ENCODE assay signal across 13 cellular contexts in genomic region chr5:109844148-109844547, GRCh38.
DNase-seq lines count a peak whose midpoint lies in the region; ATAC-seq, FAIRE-seq and TF ChIP-seq lines count a peak whose summit lies in the region.
"Had no signal": no experiment of that assay in that cellular context is flagged by ENCODE, and none has a peak within 500 bp of the region (broad histone marks: within the 10 kb centered on the region; RNA-seq: fewer than 3 reads in every experiment).

No MANE protein-coding gene starts in this region.

- H3K9ac ChIP-seq in HCT116 (ENCODE audit: low read length) (no peak overlapping the region), astrocyte (ENCODE audit: low read length) (no peak overlapping the region)

- H3K4me1 ChIP-seq in HCT116 (ENCODE audit: control insufficient read depth in 1 of 2, insufficient read depth in 2 of 2, low read length in 2 of 2), result no peaks in the 10 kb centered on the region
- peaks cover 3% of the 10 kb centered on the region for H3K4me1 ChIP-seq in astrocyte (ENCODE audit: insufficient read depth, low read length)
- H3K4me1 ChIP-seq: SJSA1, spleen had no signal

- RAD21 ChIA-PET in HCT116 (lab: Charles Lee; ENCODE audit: low non-redundant PET in 1 of 2, low total read pairs in 2 of 2, uncharacterized antibody in 2 of 2, unreplicated experiment in 2 of 2), result no interaction called here

- H3K27me3 ChIP-seq in HCT116 (ENCODE audit: insufficient read depth, low read length) (no peaks in the 10 kb centered on the region), astrocyte (ENCODE audit: insufficient read depth, low read length) (no peaks in the 10 kb centered on the region)
- H3K27me3 ChIP-seq: SJSA1, spleen had no signal

- H2AFZ ChIP-seq in HCT116 (ENCODE audit: low read depth, low read length, poor library complexity, severe bottlenecking) (no peak overlapping the region), astrocyte (ENCODE audit: low read depth, low read length) (no peak overlapping the region)

- H3K9me3 ChIP-seq in HCT116 (ENCODE audit: control insufficient read depth in 1 of 2, insufficient read depth in 1 of 2, low read depth in 1 of 2, low read length in 2 of 2), result no peaks in the 10 kb centered on the region
- no peaks in the 10 kb centered on the region for H3K9me3 ChIP-seq in astrocyte (ENCODE audit: insufficient read depth, low read depth, low read length)
- H3K9me3 ChIP-seq: SJSA1, spleen had no signal

- H3K4me1 Mint-ChIP-seq in astrocyte (ENCODE audit: low read depth, unreplicated experiment), result peaks cover 15% of the 10 kb centered on the region

- FAIRE-seq in astrocyte (lab: Jason Lieb, UNC), result no peak

- intact Hi-C loops in HCT116 (cut with micrococcal nuclease), result loop anchor here (5.0 kb wide), 1 partner anchor 922 kb away; no protein-coding TSS in a partner anchor

- peaks cover 33% of the 10 kb centered on the region for H3K36me3 Mint-ChIP-seq in astrocyte (ENCODE audit: low read depth, unreplicated experiment)

- H3K27ac ChIP-seq in HCT116 (ENCODE audit: low read depth, low read length) (no peak overlapping the region), astrocyte (ENCODE audit: low read depth, low read length) (peak overlapping the region; percentile 20)
- H3K27ac ChIP-seq: SJSA1, spleen had no signal

- peak; percentile 37; the same call in 1 of the 2 replicates for TF ChIP-seq RAD21 in HCT116 (IDR thresholded peaks at IDR 0.05; ENCODE audit: low read depth)

- H3K79me2 ChIP-seq in HCT116 (ENCODE audit: insufficient read depth, low read length), result no peaks in the 10 kb centered on the region
- no peaks in the 10 kb centered on the region for H3K79me2 ChIP-seq in astrocyte (ENCODE audit: insufficient read depth, low read length)

- H3K27ac Mint-ChIP-seq in astrocyte (ENCODE audit: unreplicated experiment), result peak overlapping the region; percentile 74

- POLR2A ChIA-PET in HCT116 (lab: Charles Lee), result no interaction called here

- BruUV-seq in HCT116 (replicated peaks; lab: Mats Ljungman, UMichigan), result no TSS peak

- peak; percentile 27 for TF ChIP-seq CTCF in AG09309 (IDR thresholded peaks at IDR 0.05; ENCODE audit: control insufficient read depth, insufficient read depth, low read depth, low read length, missing control alignments)
- peak in 2 of 3 experiments; percentile 28 to 36; a peak in 2 of 6 replicates for TF ChIP-seq CTCF in HCT116 (IDR thresholded peaks at IDR 0.05 in 2 of 3, conservative IDR thresholded peaks at IDR 0.05 in 1 of 3; ENCODE audit: borderline replicate concordance in 1 of 3, insufficient read depth in 1 of 3, low read depth in 2 of 3, low read length in 2 of 3)
- peak; percentile 30 for TF ChIP-seq CTCF in astrocyte (IDR thresholded peaks at IDR 0.05; ENCODE audit: insufficient read depth, low read depth, low read length)

- CTCF ChIA-PET in HCT116 (lab: Charles Lee), result interaction anchor here (0.7 kb wide), 1 partner anchor 316 kb away, joined by 4 read pairs; no protein-coding TSS in a partner anchor

- no peaks in the 10 kb centered on the region for H3K9me3 Mint-ChIP-seq in astrocyte (ENCODE audit: unreplicated experiment)

- H3K4me2 ChIP-seq in HCT116 (ENCODE audit: low read length) (no peak overlapping the region), astrocyte (ENCODE audit: low read length) (no peak overlapping the region)

- H3K36me3 ChIP-seq in HCT116 (ENCODE audit: control insufficient read depth in 1 of 2, insufficient read depth in 2 of 2, low read length in 2 of 2) (no peaks in the 10 kb centered on the region; a peak in 1 of 4 replicates), astrocyte (ENCODE audit: insufficient read depth, low read length) (peaks cover 11% of the 10 kb centered on the region)

- no peaks in the 10 kb centered on the region for H3K9me2 ChIP-seq in HCT116 (ENCODE audit: insufficient read depth)

- DNase-seq in AG09309 (ENCODE audit: low read depth) (no peak), HCT116 (ENCODE audit: low read depth, low spot score) (no peak), astrocyte (ENCODE audit: low read depth) (no peak), iris pigment epithelial cell (ENCODE audit: low read depth) (peak; percentile 32), occipital lobe (lab: John Stamatoyannopoulos, UW) (no peak), NCI-H1436 (lab: John Stamatoyannopoulos, UW) (no peak)
- DNase-seq: islet precursor cell, NCI-H510A, spleen, trophoblast cell had no signal

- ATAC-seq in HCT116 (no peak), HG03469 (IDR thresholded peaks at IDR 0.05; ENCODE audit: unreplicated experiment) (no peak), GM18867 (IDR thresholded peaks at IDR 0.05; ENCODE audit: unreplicated experiment) (no peak)

- H3K4me3 Mint-ChIP-seq in astrocyte (ENCODE audit: unreplicated experiment), result no peak overlapping the region

- TF ChIP-seq POLR2A in HCT116 (IDR thresholded peaks at IDR 0.05; ENCODE audit: borderline replicate concordance, extremely low read depth, insufficient read depth, insufficient read length), result no peak

- no peaks in the 10 kb centered on the region for H3K27me3 Mint-ChIP-seq in astrocyte (ENCODE audit: low read depth, unreplicated experiment)

- no peaks in the 10 kb centered on the region for H4K20me1 ChIP-seq in HCT116 (ENCODE audit: insufficient read depth)
- no peaks in the 10 kb centered on the region for H4K20me1 ChIP-seq in astrocyte (ENCODE audit: insufficient read depth, low read length)

- H3K4me3 ChIP-seq in AG09309 (ENCODE audit: control insufficient read depth, low read depth, low read length), result no peak overlapping the region
- H3K4me3 ChIP-seq in HCT116 (replicated peaks in 1 of 2; ENCODE audit: low read depth in 1 of 2, low read length in 2 of 2), result no peak overlapping the region
- H3K4me3 ChIP-seq in astrocyte (ENCODE audit: insufficient read depth, low read depth, low read length), result no peak overlapping the region
- H3K4me3 ChIP-seq: SJSA1, spleen had no signal

TF ChIP-seq in HCT116, 20 proteins besides CTCF, POLR2A, EP300 and RAD21:
- TF ChIP-seq ELF1 (IDR thresholded peaks at IDR 0.05; ENCODE audit: borderline replicate concordance, low read depth) (no peak), JUND (IDR thresholded peaks at IDR 0.05) (no peak), REST (IDR thresholded peaks at IDR 0.05; ENCODE audit: low read depth) (no peak), EZH2 (IDR thresholded peaks at IDR 0.05) (no peak), TCF7L2 (IDR thresholded peaks at IDR 0.05; ENCODE audit: borderline replicate concordance, extremely low read depth, insufficient read depth, insufficient read length) (no peak), ZNF274 (IDR thresholded peaks at IDR 0.05; ENCODE audit: low read depth, low read length) (no peak), EZH2phosphoT487 (IDR thresholded peaks at IDR 0.05; ENCODE audit: borderline replicate concordance) (no peak), SIN3A (IDR thresholded peaks at IDR 0.05; ENCODE audit: low read depth) (no peak)
- TF ChIP-seq, protein P1, sequence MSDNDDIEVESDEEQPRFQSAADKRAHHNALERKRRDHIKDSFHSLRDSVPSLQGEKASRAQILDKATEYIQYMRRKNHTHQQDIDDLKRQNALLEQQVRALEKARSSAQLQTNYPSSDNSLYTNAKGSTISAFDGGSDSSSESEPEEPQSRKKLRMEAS (IDR thresholded peaks at IDR 0.05), result no peak
TF ChIP-seq in HCT116: peak in this region for 0.
